In genomic region chr3:40306336-40306735, GRCh38 we compare ENCODE assay signal across 23 cellular contexts. TPM values are rescaled to one million over a fixed set of nuclear protein-coding genes. Genes with fewer than 3 reads are reported as not detected.
A peak's percentile ranks its signal among the peaks of the same experiment; 100 is the strongest.
DNase-seq lines count a peak whose midpoint lies in the region; ATAC-seq, FAIRE-seq and TF ChIP-seq lines count a peak whose summit lies in the region.
"Had no signal": no experiment of that assay in that cellular context is flagged by ENCODE, and none has a peak within 500 bp of the region (broad histone marks: within the 10 kb centered on the region; RNA-seq: fewer than 3 reads in every experiment).

No MANE protein-coding gene starts in this region.

- TF ChIP-seq CTCF in AG10803 (conservative IDR thresholded peaks at IDR 0.05; ENCODE audit: low read length) (no peak), HFFc6 (IDR thresholded peaks at IDR 0.05) (no peak), astrocyte (IDR thresholded peaks at IDR 0.05; ENCODE audit: insufficient read depth, low read depth, low read length) (no peak), upper lobe of right lung (IDR thresholded peaks at IDR 0.05) (no peak)

- peaks cover 6% of the 10 kb centered on the region for H3K79me1 ChIP-seq in trophoblast cell (ENCODE audit: low read length)

- intact Hi-C loops in upper lobe of right lung (cut with DNase I), result no loop called here

- no peak overlapping the region for H3K4me3 ChIP-seq in AG10803 (ENCODE audit: low read length)
- H3K4me3 ChIP-seq in astrocyte (ENCODE audit: insufficient read depth, low read depth, low read length), result no peak overlapping the region
- no peak overlapping the region for H3K4me3 ChIP-seq in trophoblast cell (ENCODE audit: low read depth, low read length)
- H3K4me3 ChIP-seq in upper lobe of right lung, result no peak overlapping the region
- no peak overlapping the region for H3K4me3 ChIP-seq in MG63
- H3K4me3 ChIP-seq: GM23338 had no signal

- no peak overlapping the region for H3K9ac ChIP-seq in astrocyte (ENCODE audit: low read length)
- H3K9ac ChIP-seq in trophoblast cell (ENCODE audit: low read length), result no peak overlapping the region
- H3K9ac ChIP-seq: KMS-11 had no signal

- DNase-seq in AG10803 (ENCODE audit: low read depth), result peak; percentile 57
- peak; percentile 68 for DNase-seq in HFFc6
- peak; percentile 43 for DNase-seq in astrocyte (ENCODE audit: low read depth)
- DNase-seq in trophoblast cell, result peak; percentile 25 to 29
- DNase-seq in upper lobe of right lung, result no peak
- no peak for DNase-seq in ACHN
- no peak for DNase-seq in activated CD4-positive, alpha-beta T cell treated with anti-CD3 and anti-CD28 coated beads for 48 hours
- no peak for DNase-seq in MG63
- DNase-seq: DMS153, DND-41, H9, NCI-H1092 treated with DMSO at 0.1 percent for 48 hours, NCI-H1436 treated with DMSO at 0.1 percent for 48 hours, NCI-H1930, NCI-H2107, NCI-H446, NCI-H524 treated with DMSO at 0.1 percent for 48 hours, NCI-H774 had no signal

- peaks cover 7% of the 10 kb centered on the region for H3K4me1 ChIP-seq in astrocyte (ENCODE audit: insufficient read depth, low read length)
- H3K4me1 ChIP-seq in trophoblast cell (ENCODE audit: control insufficient read depth in 1 of 2, insufficient read depth in 2 of 2, low read length in 2 of 2), result peaks cover 0 to 1% of the 10 kb centered on the region in 2 experiments
- H3K4me1 ChIP-seq in upper lobe of right lung, result peaks cover 12% of the 10 kb centered on the region

- H4K91ac ChIP-seq in trophoblast cell (ENCODE audit: low read depth, low read length), result no peak overlapping the region

- H3K36me3 ChIP-seq in astrocyte (ENCODE audit: insufficient read depth, low read length), result peaks cover 1% of the 10 kb centered on the region
- no peaks in the 10 kb centered on the region for H3K36me3 ChIP-seq in trophoblast cell (ENCODE audit: control insufficient read depth in 1 of 2, insufficient read depth in 2 of 2, low read length in 2 of 2)
- H3K36me3 ChIP-seq in upper lobe of right lung, result peaks cover 3% of the 10 kb centered on the region
- peaks cover 5% of the 10 kb centered on the region for H3K36me3 ChIP-seq in MG63

- peaks cover 45% of the 10 kb centered on the region for H3K4me1 Mint-ChIP-seq in HFFc6 (ENCODE audit: low read depth)
- H3K4me1 Mint-ChIP-seq in astrocyte (ENCODE audit: low read depth, unreplicated experiment), result peaks cover 6% of the 10 kb centered on the region

- no peak overlapping the region for H3K23ac ChIP-seq in trophoblast cell (ENCODE audit: low read length)

- H2AFZ ChIP-seq in astrocyte (ENCODE audit: low read depth, low read length) (no peak overlapping the region), trophoblast cell (ENCODE audit: insufficient read depth, low read length, poor library complexity) (no peak overlapping the region)
- H2AFZ ChIP-seq: GM23338 had no signal

- H3K27me3 Mint-ChIP-seq in HFFc6 (ENCODE audit: insufficient read depth) (peaks cover 5% of the 10 kb centered on the region), astrocyte (ENCODE audit: low read depth, unreplicated experiment) (no peaks in the 10 kb centered on the region)

- no peak overlapping the region for H3K18ac ChIP-seq in trophoblast cell (ENCODE audit: low read length)

- in situ Hi-C loops in ACHN (cut with HindIII; ENCODE audit: low pct_ligation_motif_present, low pct_unique_long_range_greater_than_20kb, low sequenced_read_pairs), result loop anchor here (25.0 kb wide), 1 partner anchor 119 kb away; no protein-coding TSS in a partner anchor

- no peak for ATAC-seq in upper lobe of right lung
- ATAC-seq: GM23338, SK-N-SH treated with all-trans-retinoic acid at 6 μM for 48 hours had no signal

- H3K27me3 ChIP-seq in astrocyte (ENCODE audit: insufficient read depth, low read length) (no peaks in the 10 kb centered on the region), trophoblast cell (ENCODE audit: insufficient read depth, low read length) (no peaks in the 10 kb centered on the region), upper lobe of right lung (no peaks in the 10 kb centered on the region), MG63 (no peaks in the 10 kb centered on the region)

- peaks cover 13% of the 10 kb centered on the region for H3K36me3 Mint-ChIP-seq in HFFc6 (ENCODE audit: low read depth)
- H3K36me3 Mint-ChIP-seq in astrocyte (ENCODE audit: low read depth, unreplicated experiment), result peaks cover 2% of the 10 kb centered on the region

- no peak overlapping the region for H2BK12ac ChIP-seq in trophoblast cell (ENCODE audit: low read length)

- H4K8ac ChIP-seq in trophoblast cell (ENCODE audit: low read depth, low read length), result no peak overlapping the region

- no peak overlapping the region for H4K12ac ChIP-seq in trophoblast cell (ENCODE audit: low read depth, low read length)

- no peak overlapping the region for H3K14ac ChIP-seq in trophoblast cell (ENCODE audit: low read length)

- H3K27ac Mint-ChIP-seq in HFFc6 (peak overlapping the region; percentile 65), astrocyte (ENCODE audit: unreplicated experiment) (peak overlapping the region; percentile 28)
- H3K27ac Mint-ChIP-seq: GM23338, H9 had no signal

- H3K4me3 Mint-ChIP-seq in HFFc6, result no peak overlapping the region
- no peak overlapping the region for H3K4me3 Mint-ChIP-seq in astrocyte (ENCODE audit: unreplicated experiment)
- H3K4me3 Mint-ChIP-seq: GM23338, H9 had no signal

- H3K9me3 ChIP-seq in astrocyte (ENCODE audit: insufficient read depth, low read depth, low read length), result no peaks in the 10 kb centered on the region
- H3K9me3 ChIP-seq in trophoblast cell (ENCODE audit: insufficient read depth, low read depth, low read length), result no peaks in the 10 kb centered on the region
- no peaks in the 10 kb centered on the region for H3K9me3 ChIP-seq in upper lobe of right lung
- no peaks in the 10 kb centered on the region for H3K9me3 ChIP-seq in MG63

- WGBS in trophoblast cell (ENCODE audit: extremely low coverage, insufficient coverage, insufficient read length), result no CpG with 5 or more reads among the region's 3 CpGs

- H3K4ac ChIP-seq in trophoblast cell (ENCODE audit: low read depth, low read length), result no peak overlapping the region

- H3K79me2 ChIP-seq in astrocyte (ENCODE audit: insufficient read depth, low read length) (peaks cover 17% of the 10 kb centered on the region), trophoblast cell (ENCODE audit: control insufficient read depth, insufficient read depth, low read length, poor library complexity) (peaks cover 6% of the 10 kb centered on the region)

- no peak overlapping the region for H2AK5ac ChIP-seq in trophoblast cell (ENCODE audit: low read length)

- no peak overlapping the region for H2BK5ac ChIP-seq in trophoblast cell (ENCODE audit: low read depth, low read length, poor library complexity)

- H3K4me2 ChIP-seq in astrocyte (ENCODE audit: low read length), result no peak overlapping the region
- H3K4me2 ChIP-seq in trophoblast cell (ENCODE audit: low read length), result no peak overlapping the region
- H3K4me2 ChIP-seq: GM23338, KMS-11 had no signal

- H4K20me1 ChIP-seq in astrocyte (ENCODE audit: insufficient read depth, low read length), result peaks cover 2% of the 10 kb centered on the region

- H3K9me3 Mint-ChIP-seq in HFFc6 (no peaks in the 10 kb centered on the region), astrocyte (ENCODE audit: unreplicated experiment) (no peaks in the 10 kb centered on the region)
- H3K9me3 Mint-ChIP-seq: GM23338 had no signal

- H3K27ac ChIP-seq in astrocyte (ENCODE audit: low read depth, low read length) (no peak overlapping the region), trophoblast cell (ENCODE audit: low read depth, low read length) (no peak overlapping the region), upper lobe of right lung (no peak overlapping the region)
- H3K27ac ChIP-seq: KMS-11 had no signal

- FAIRE-seq in astrocyte (lab: Jason Lieb, UNC), result no peak
- FAIRE-seq: A204.1, G401.6 had no signal

- H2BK120ac ChIP-seq in trophoblast cell (ENCODE audit: insufficient read depth, low read length, poor library complexity), result no peak overlapping the region

RNA-seq across cellular contexts. Expression of gene EIF1B, which starts 3.2 kb away (rescaled TPM):
- 10 to 100 TPM; 32.0 to 41.6 (median 38.3) TPM for total RNA-seq in HFFc6 (2021; fragmentation: NEBNext Ultra II Directional; extraction: Animal tissue kit (Norgen Biotek cat#: 25700))
- total RNA-seq in astrocyte (59.3 and 62.5 TPM in 2 replicates), upper lobe of right lung (54.4 TPM)
- polyA plus RNA-seq in trophoblast cell (2013), result 46.3 and 46.5 TPM in 2 replicates
- 11.8 and 16.2 TPM in 2 replicates for total RNA-seq in MG63 (2014; rRNA removed; shearing (Covaris generic); ENCODE audit: low replicate concordance)

Comparison
In these comparisons a context has a peak if more than half of its experiments do, and no peak if none do; other contexts are left out.
1. DNase-seq: peak in AG10803 (single experiment), HFFc6 (single experiment), astrocyte (single experiment) and trophoblast cell (2 of 2); none in upper lobe of right lung (single experiment), ACHN (single experiment), activated CD4-positive, alpha-beta T cell treated with anti-CD3 and anti-CD28 coated beads for 48 hours (single experiment) and MG63 (single experiment).